In genomic region chr4:61447918-61448317, GRCh38 we compare ENCODE assay signal across 22 cellular contexts.
"Had no signal": no experiment of that assay in that cellular context is flagged by ENCODE, and none has a peak within 500 bp of the region (broad histone marks: within the 10 kb centered on the region; RNA-seq: fewer than 3 reads in every experiment).

No MANE protein-coding gene starts in this region.

- H3K27ac ChIP-seq: KMS-11, RWPE1 had no signal

- H3K4me2 ChIP-seq: KMS-11 had no signal

- DNase-seq: IMR-90, Kasumi-1, MV-4-11, NCI-H1048, NCI-H1105, NCI-H1417, NCI-H1436 treated with DMSO at 0.1 percent for 48 hours, NCI-H1694, NCI-H187 treated with DMSO at 0.1 percent for 48 hours, NCI-H2029 treated with DMSO at 0.1 percent for 48 hours, NCI-H2171 treated with DMSO at 0.1 percent for 48 hours, NCI-H2227 treated with DMSO at 0.1 percent for 48 hours, NCI-H510A, NCI-H524 treated with DMSO at 0.1 percent for 48 hours, NCI-H69, NCI-H774, SHP77 had no signal

- H3K9ac ChIP-seq: KMS-11 had no signal

- ATAC-seq: HepG2, Panc1, SK-N-SH treated with all-trans-retinoic acid at 6 μM for 48 hours had no signal
